Comparison of ENCODE assay signal across 16 cellular contexts in the genomic region with DNA sequence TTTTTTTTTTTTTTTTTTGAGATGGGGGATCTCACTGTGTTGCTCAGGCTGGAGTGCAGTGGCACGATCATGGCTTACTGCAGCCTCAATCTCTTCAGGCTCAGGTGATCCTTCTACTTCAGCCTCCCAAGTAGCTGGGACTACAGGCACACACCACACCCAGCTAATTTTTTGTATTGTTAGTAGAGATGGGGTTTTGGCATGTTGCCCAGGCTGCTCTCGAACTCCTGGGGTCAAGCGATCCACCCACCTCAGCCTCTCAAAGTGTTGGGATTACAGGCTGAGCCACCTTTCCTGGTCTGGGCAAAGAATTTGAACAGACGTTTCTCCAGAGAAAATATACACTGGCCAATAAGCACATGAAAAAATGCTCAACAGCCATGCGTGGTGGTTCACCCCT.
A peak's percentile ranks its signal among the peaks of the same experiment; 100 is the strongest.
DNase-seq lines count a peak whose midpoint lies in the region; ATAC-seq and TF ChIP-seq lines count a peak whose summit lies in the region.
"Had no signal": no experiment of that assay in that cellular context is flagged by ENCODE, and none has a peak within 500 bp of the region (broad histone marks: within the 10 kb centered on the region; RNA-seq: fewer than 3 reads in every experiment).

No MANE protein-coding gene starts in this region.

- ATAC-seq in HG03432 (IDR thresholded peaks at IDR 0.05; ENCODE audit: unreplicated experiment) (no peak), SK-N-SH treated with all-trans-retinoic acid at 6 μM for 48 hours (no peak)
- ATAC-seq: GM12878, GM23338 had no signal

- DNase-seq in activated effector memory CD4-positive, alpha-beta T cell treated with anti-CD3 and anti-CD28 coated beads, Interleukin-2, amount 50 U/mL, for 16 hours = peak; percentile 39
- no peak for DNase-seq in activated effector memory CD4-positive, alpha-beta T cell treated with Interleukin-2 at 50 U/mL for 16 hours
- DNase-seq in NCI-H1105 treated with DMSO at 0.1 percent for 48 hours (lab: John Stamatoyannopoulos, UW) (peak; percentile 16), NCI-H345 treated with DMSO at 0.1 percent for 48 hours (lab: John Stamatoyannopoulos, UW; ENCODE audit: unreplicated experiment) (peak; percentile 39), islet precursor cell (no peak)
- DNase-seq: ACHN, EL, HCEC 1CT, NCI-H187 treated with DMSO at 0.1 percent for 48 hours, NCI-H524 treated with DMSO at 0.1 percent for 48 hours, RPMI8226, SIG-M5 had no signal

TF ChIP-seq in SK-N-SH treated with all-trans-retinoic acid at 6 μM for 48 hours, 23 proteins besides CTCF, POLR2A, EP300 and RAD21:
- no peak for TF ChIP-seq ZFP30 (CRISPR knock-in tag; IDR thresholded peaks at IDR 0.05)
- no peak for TF ChIP-seq ZNF70 (CRISPR knock-in tag; IDR thresholded peaks at IDR 0.05)
- TF ChIP-seq, protein P1, sequence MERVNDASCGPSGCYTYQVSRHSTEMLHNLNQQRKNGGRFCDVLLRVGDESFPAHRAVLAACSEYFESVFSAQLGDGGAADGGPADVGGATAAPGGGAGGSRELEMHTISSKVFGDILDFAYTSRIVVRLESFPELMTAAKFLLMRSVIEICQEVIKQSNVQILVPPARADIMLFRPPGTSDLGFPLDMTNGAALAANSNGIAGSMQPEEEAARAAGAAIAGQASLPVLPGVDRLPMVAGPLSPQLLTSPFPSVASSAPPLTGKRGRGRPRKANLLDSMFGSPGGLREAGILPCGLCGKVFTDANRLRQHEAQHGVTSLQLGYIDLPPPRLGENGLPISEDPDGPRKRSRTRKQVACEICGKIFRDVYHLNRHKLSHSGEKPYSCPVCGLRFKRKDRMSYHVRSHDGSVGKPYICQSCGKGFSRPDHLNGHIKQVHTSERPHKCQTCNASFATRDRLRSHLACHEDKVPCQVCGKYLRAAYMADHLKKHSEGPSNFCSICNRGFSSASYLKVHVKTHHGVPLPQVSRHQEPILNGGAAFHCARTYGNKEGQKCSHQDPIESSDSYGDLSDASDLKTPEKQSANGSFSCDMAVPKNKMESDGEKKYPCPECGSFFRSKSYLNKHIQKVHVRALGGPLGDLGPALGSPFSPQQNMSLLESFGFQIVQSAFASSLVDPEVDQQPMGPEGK (CRISPR knock-in tag; IDR thresholded peaks at IDR 0.05; ENCODE audit: borderline replicate concordance) = no peak
- no peak for TF ChIP-seq CSDC2 (CRISPR knock-in tag; IDR thresholded peaks at IDR 0.05)
- TF ChIP-seq ARNTL (CRISPR knock-in tag; IDR thresholded peaks at IDR 0.05; ENCODE audit: borderline replicate concordance, low read depth) = no peak
- TF ChIP-seq ISL1 (CRISPR knock-in tag; IDR thresholded peaks at IDR 0.05) = no peak
- no peak for TF ChIP-seq RARB (CRISPR knock-in tag; IDR thresholded peaks at IDR 0.05)
- TF ChIP-seq PPARA (CRISPR knock-in tag; IDR thresholded peaks at IDR 0.05; ENCODE audit: borderline replicate concordance) = no peak
- TF ChIP-seq, protein P2, sequence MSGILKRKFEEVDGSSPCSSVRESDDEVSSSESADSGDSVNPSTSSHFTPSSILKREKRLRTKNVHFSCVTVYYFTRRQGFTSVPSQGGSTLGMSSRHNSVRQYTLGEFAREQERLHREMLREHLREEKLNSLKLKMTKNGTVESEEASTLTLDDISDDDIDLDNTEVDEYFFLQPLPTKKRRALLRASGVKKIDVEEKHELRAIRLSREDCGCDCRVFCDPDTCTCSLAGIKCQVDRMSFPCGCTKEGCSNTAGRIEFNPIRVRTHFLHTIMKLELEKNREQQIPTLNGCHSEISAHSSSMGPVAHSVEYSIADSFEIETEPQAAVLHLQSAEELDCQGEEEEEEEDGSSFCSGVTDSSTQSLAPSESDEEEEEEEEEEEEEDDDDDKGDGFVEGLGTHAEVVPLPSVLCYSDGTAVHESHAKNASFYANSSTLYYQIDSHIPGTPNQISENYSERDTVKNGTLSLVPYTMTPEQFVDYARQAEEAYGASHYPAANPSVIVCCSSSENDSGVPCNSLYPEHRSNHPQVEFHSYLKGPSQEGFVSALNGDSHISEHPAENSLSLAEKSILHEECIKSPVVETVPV (CRISPR knock-in tag; IDR thresholded peaks at IDR 0.05) = no peak
- TF ChIP-seq, protein P3, sequence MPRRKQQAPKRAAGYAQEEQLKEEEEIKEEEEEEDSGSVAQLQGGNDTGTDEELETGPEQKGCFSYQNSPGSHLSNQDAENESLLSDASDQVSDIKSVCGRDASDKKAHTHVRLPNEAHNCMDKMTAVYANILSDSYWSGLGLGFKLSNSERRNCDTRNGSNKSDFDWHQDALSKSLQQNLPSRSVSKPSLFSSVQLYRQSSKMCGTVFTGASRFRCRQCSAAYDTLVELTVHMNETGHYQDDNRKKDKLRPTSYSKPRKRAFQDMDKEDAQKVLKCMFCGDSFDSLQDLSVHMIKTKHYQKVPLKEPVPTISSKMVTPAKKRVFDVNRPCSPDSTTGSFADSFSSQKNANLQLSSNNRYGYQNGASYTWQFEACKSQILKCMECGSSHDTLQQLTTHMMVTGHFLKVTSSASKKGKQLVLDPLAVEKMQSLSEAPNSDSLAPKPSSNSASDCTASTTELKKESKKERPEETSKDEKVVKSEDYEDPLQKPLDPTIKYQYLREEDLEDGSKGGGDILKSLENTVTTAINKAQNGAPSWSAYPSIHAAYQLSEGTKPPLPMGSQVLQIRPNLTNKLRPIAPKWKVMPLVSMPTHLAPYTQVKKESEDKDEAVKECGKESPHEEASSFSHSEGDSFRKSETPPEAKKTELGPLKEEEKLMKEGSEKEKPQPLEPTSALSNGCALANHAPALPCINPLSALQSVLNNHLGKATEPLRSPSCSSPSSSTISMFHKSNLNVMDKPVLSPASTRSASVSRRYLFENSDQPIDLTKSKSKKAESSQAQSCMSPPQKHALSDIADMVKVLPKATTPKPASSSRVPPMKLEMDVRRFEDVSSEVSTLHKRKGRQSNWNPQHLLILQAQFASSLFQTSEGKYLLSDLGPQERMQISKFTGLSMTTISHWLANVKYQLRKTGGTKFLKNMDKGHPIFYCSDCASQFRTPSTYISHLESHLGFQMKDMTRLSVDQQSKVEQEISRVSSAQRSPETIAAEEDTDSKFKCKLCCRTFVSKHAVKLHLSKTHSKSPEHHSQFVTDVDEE (CRISPR knock-in tag; IDR thresholded peaks at IDR 0.05) = no peak
- TF ChIP-seq ZC3H10 (CRISPR knock-in tag; IDR thresholded peaks at IDR 0.05) = no peak
- TF ChIP-seq ESRRG (CRISPR knock-in tag; IDR thresholded peaks at IDR 0.05) = no peak
- TF ChIP-seq TOX (CRISPR knock-in tag; IDR thresholded peaks at IDR 0.05; ENCODE audit: borderline replicate concordance) = no peak
- TF ChIP-seq, protein P4, sequence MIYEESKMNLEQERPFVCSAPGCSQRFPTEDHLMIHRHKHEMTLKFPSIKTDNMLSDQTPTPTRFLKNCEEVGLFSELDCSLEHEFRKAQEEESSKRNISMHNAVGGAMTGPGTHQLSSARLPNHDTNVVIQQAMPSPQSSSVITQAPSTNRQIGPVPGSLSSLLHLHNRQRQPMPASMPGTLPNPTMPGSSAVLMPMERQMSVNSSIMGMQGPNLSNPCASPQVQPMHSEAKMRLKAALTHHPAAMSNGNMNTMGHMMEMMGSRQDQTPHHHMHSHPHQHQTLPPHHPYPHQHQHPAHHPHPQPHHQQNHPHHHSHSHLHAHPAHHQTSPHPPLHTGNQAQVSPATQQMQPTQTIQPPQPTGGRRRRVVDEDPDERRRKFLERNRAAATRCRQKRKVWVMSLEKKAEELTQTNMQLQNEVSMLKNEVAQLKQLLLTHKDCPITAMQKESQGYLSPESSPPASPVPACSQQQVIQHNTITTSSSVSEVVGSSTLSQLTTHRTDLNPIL (CRISPR knock-in tag; IDR thresholded peaks at IDR 0.05; ENCODE audit: low read depth) = no peak
- TF ChIP-seq OSR1 (CRISPR knock-in tag; IDR thresholded peaks at IDR 0.05) = no peak

Comparison
In these comparisons a context has a peak if more than half of its experiments do, and no peak if none do; other contexts are left out.
1. DNase-seq: peak in activated effector memory CD4-positive, alpha-beta T cell treated with anti-CD3 and anti-CD28 coated beads, Interleukin-2, amount 50 U/mL, for 16 hours (single experiment), NCI-H1105 treated with DMSO at 0.1 percent for 48 hours (single experiment) and NCI-H345 treated with DMSO at 0.1 percent for 48 hours (single experiment); none in activated effector memory CD4-positive, alpha-beta T cell treated with Interleukin-2 at 50 U/mL for 16 hours (single experiment) and islet precursor cell (single experiment).